ENCODE assay signal across 9 cellular contexts in genomic region chr18:51135795-51136194, GRCh38.
DNase-seq lines count a peak whose midpoint lies in the region; TF ChIP-seq lines count a peak whose summit lies in the region.
"Had no signal": no experiment of that assay in that cellular context is flagged by ENCODE, and none has a peak within 500 bp of the region (broad histone marks: within the 10 kb centered on the region; RNA-seq: fewer than 3 reads in every experiment).

No MANE protein-coding gene starts in this region.

- DNase-seq in NCI-H748 (lab: John Stamatoyannopoulos, UW; ENCODE audit: unreplicated experiment) (peak; percentile 35), NCI-H748 treated with DMSO at 0.1 percent for 48 hours (lab: John Stamatoyannopoulos, UW) (no peak), H7 (peak; percentile 72), WERI-Rb-1 (peak; percentile 42), osteocyte (ENCODE audit: extremely low spot score, unreplicated experiment) (no peak), posterior vena cava (ENCODE audit: low spot score) (no peak), GM10248 (ENCODE audit: extremely low spot score) (no peak), right atrium auricular region (ENCODE audit: low spot score) (no peak)
- DNase-seq: C1 segment of cervical spinal cord had no signal

- no peaks in the 10 kb centered on the region for H3K36me3 Mint-ChIP-seq in osteocyte (ENCODE audit: unreplicated experiment)

- H3K4me3 Mint-ChIP-seq in osteocyte (ENCODE audit: unreplicated experiment) = no peak overlapping the region

- peak overlapping the region; percentile 77 for H3K27ac Mint-ChIP-seq in osteocyte (ENCODE audit: unreplicated experiment)

- H3K4me3 ChIP-seq in H7 (ENCODE audit: insufficient read depth, low read depth, low read length) (no peak overlapping the region), WERI-Rb-1 (ENCODE audit: low read depth, low read length) (no peak overlapping the region), right atrium auricular region (no peak overlapping the region)

- no peaks in the 10 kb centered on the region for H3K9me3 Mint-ChIP-seq in osteocyte (ENCODE audit: unreplicated experiment)

- no peaks in the 10 kb centered on the region for H3K9me3 ChIP-seq in WERI-Rb-1 (ENCODE audit: severe bottlenecking)
- H3K9me3 ChIP-seq in right atrium auricular region = peaks cover 0 to under 1% of the 10 kb centered on the region in 2 donors

- H3K4me1 ChIP-seq in right atrium auricular region = no peaks in the 10 kb centered on the region

- no peaks in the 10 kb centered on the region for H3K27me3 ChIP-seq in H7 (ENCODE audit: control insufficient read depth, insufficient read depth, low read length)
- H3K27me3 ChIP-seq in WERI-Rb-1 (ENCODE audit: insufficient read depth, low read depth, severe bottlenecking) = no peaks in the 10 kb centered on the region
- no peaks in the 10 kb centered on the region for H3K27me3 ChIP-seq in right atrium auricular region

- TF ChIP-seq CTCF in WERI-Rb-1 (IDR thresholded peaks at IDR 0.05; ENCODE audit: low read depth, low read length) (peak; percentile 68), osteocyte (IDR thresholded peaks at IDR 0.05) (peak; percentile 38), GM10248 (IDR thresholded peaks at IDR 0.05; ENCODE audit: control extremely low read depth, extremely low read depth, low read depth, missing control alignments) (no peak), right atrium auricular region (IDR thresholded peaks at IDR 0.05) (peak in 1 of 2 donors; percentile 17)

- H3K36me3 ChIP-seq in H7 (replicated peaks; ENCODE audit: control insufficient read depth, insufficient read depth, low read length) = no peaks in the 10 kb centered on the region
- H3K36me3 ChIP-seq in WERI-Rb-1 = no peaks in the 10 kb centered on the region
- H3K36me3 ChIP-seq in right atrium auricular region = no peaks in the 10 kb centered on the region

- intact Hi-C loops in posterior vena cava (cut with DNase I) = no loop called here

- H3K27me3 Mint-ChIP-seq in osteocyte (ENCODE audit: unreplicated experiment) = no peaks in the 10 kb centered on the region

- CTCF ChIA-PET in GM10248 (lab: Yijun Ruan, JAX) = interaction anchor here (1.3 to 3.6 kb wide), 3 partner anchors 9 to 15 kb away, joined by 5 to 14 read pairs (median 5); no protein-coding TSS in a partner anchor

- peaks cover 44% of the 10 kb centered on the region for H3K4me1 Mint-ChIP-seq in osteocyte (ENCODE audit: unreplicated experiment)

- POLR2A ChIA-PET in GM10248 (lab: Yijun Ruan, JAX) = interaction anchor here (0.6 kb wide), 1 partner anchor 874 kb away, joined by 5 read pairs; no protein-coding TSS in a partner anchor

- H3K27ac ChIP-seq in WERI-Rb-1 (no peak overlapping the region), right atrium auricular region (no peak overlapping the region)

Comparison
In these comparisons a context has a peak if more than half of its experiments do, and no peak if none do; other contexts are left out.
1. DNase-seq: peak in NCI-H748 (single experiment), H7 (single experiment) and WERI-Rb-1 (single experiment); none in NCI-H748 treated with DMSO at 0.1 percent for 48 hours (single experiment), osteocyte (single experiment), posterior vena cava (single experiment), GM10248 (single experiment) and right atrium auricular region (single experiment).